14 cellular contexts compared by ENCODE assay signal in the genomic region with DNA sequence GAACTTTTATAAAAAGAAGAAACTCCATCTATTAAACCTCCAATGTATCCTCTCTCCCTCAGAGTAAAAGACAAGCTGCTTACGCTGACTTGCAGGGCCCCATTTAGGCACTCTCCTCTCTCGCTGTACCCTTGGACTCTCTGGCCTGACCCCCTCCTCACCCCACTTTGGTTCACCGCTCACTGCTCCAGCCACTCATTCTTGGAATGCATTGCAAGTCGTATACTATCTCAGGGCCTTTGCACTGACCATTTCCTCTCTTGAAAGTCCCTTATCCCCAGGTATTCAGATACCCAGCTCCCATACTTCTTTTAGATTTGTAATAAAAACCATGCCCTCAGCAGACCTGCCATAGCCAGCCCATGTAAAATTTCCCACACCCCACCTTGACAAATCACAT.
DNase-seq lines count a peak whose midpoint lies in the region; ATAC-seq and TF ChIP-seq lines count a peak whose summit lies in the region.
"Had no signal": no experiment of that assay in that cellular context is flagged by ENCODE, and none has a peak within 500 bp of the region (broad histone marks: within the 10 kb centered on the region; RNA-seq: fewer than 3 reads in every experiment).

No MANE protein-coding gene starts in this region.

- no peaks in the 10 kb centered on the region for H3K9me2 ChIP-seq in PC-3 (replicated peaks; ENCODE audit: low read length)

- no peak overlapping the region for H3K4me2 ChIP-seq in PC-3 (ENCODE audit: low read length)
- H3K4me2 ChIP-seq: BLaER1 treated with 17β-estradiol and CSF1 and Interleukin-3, amounts not matched to agents 10 nM and 100 nM had no signal

- TF ChIP-seq POLR2A in right lobe of liver (IDR thresholded peaks at IDR 0.05), result no peak

- DNase-seq in cardiac muscle cell (ENCODE audit: low read depth in 1 of 2, low spot score in 1 of 2) (no peak), Right ventricle myocardium inferior (ENCODE audit: missing footprints) (no peak), PC-3 (no peak), right lobe of liver (no peak), NCI-H82 treated with DMSO at 0.1 percent for 48 hours (lab: John Stamatoyannopoulos, UW; ENCODE audit: unreplicated experiment) (no peak)
- no peak for DNase-seq in stimulated activated naive CD4-positive, alpha-beta T cell (lab: John Stamatoyannopoulos, UW)
- DNase-seq: 8988T; CD8-positive, alpha-beta T cell; DMS 273 treated with DMSO at 0.1 percent for 48 hours; DMS79; GDM1; H9 had no signal

- no TSS peak for BruUV-seq in PC-3 (replicated peaks; lab: Mats Ljungman, UMichigan)

- POLR2A ChIA-PET in PC-3 (lab: Charles Lee; ENCODE audit: unreplicated experiment), result no interaction called here

- TF ChIP-seq CTCF in cardiac muscle cell (IDR thresholded peaks at IDR 0.05; ENCODE audit: low read depth, low read length) (no peak), PC-3 (conservative IDR thresholded peaks at IDR 0.05; ENCODE audit: low read depth, low read length) (no peak), right lobe of liver (IDR thresholded peaks at IDR 0.05) (no peak)

- H3K36me3 ChIP-seq in cardiac muscle cell, result no peaks in the 10 kb centered on the region
- H3K36me3 ChIP-seq in PC-3 (ENCODE audit: low read depth, low read length), result no peaks in the 10 kb centered on the region
- H3K36me3 ChIP-seq in right lobe of liver, result no peaks in the 10 kb centered on the region
- H3K36me3 ChIP-seq: BLaER1 treated with 17β-estradiol and CSF1 and Interleukin-3, amounts not matched to agents 10 nM and 100 nM had no signal

- CTCF ChIA-PET in PC-3 (lab: Charles Lee), result no interaction called here

- intact Hi-C loops in Right ventricle myocardium inferior (cut with DNase I) (no loop called here), PC-3 (cut with micrococcal nuclease) (no loop called here), right lobe of liver (cut with DNase I) (no loop called here)

- H3K27me3 ChIP-seq in cardiac muscle cell (no peaks in the 10 kb centered on the region), PC-3 (ENCODE audit: low read length) (no peaks in the 10 kb centered on the region), right lobe of liver (no peaks in the 10 kb centered on the region)
- H3K27me3 ChIP-seq: BLaER1 treated with 17β-estradiol and CSF1 and Interleukin-3, amounts not matched to agents 10 nM and 100 nM had no signal

- peaks cover 4% of the 10 kb centered on the region for H3F3A ChIP-seq in PC-3 (ENCODE audit: low read length, unreplicated experiment)

- WGBS in right lobe of liver (ENCODE audit: insufficient coverage, low coverage, low lambda C conversion rate, missing lambda C conversion rate), result 63% methylated on average over 4 of the region's 4 CpGs

- H3K9me3 ChIP-seq in cardiac muscle cell (ENCODE audit: low read depth), result no peaks in the 10 kb centered on the region
- H3K9me3 ChIP-seq in PC-3 (ENCODE audit: low read length), result no peaks in the 10 kb centered on the region
- H3K9me3 ChIP-seq in right lobe of liver, result no peaks in the 10 kb centered on the region
- H3K9me3 ChIP-seq: BLaER1 treated with 17β-estradiol and CSF1 and Interleukin-3, amounts not matched to agents 10 nM and 100 nM had no signal

- H3K27ac ChIP-seq in cardiac muscle cell, result peak overlapping the region; percentile 80
- H3K27ac ChIP-seq in PC-3 (ENCODE audit: low read length), result peak overlapping the region; percentile 77; the same call in 1 of the 2 replicates
- H3K27ac ChIP-seq in right lobe of liver, result peak overlapping the region; percentile 38 to 94 (median 87)
- H3K27ac ChIP-seq: BLaER1 treated with 17β-estradiol and CSF1 and Interleukin-3, amounts not matched to agents 10 nM and 100 nM had no signal

- no peak overlapping the region for H3K9ac ChIP-seq in PC-3 (ENCODE audit: low read length)
- H3K9ac ChIP-seq: BLaER1 treated with 17β-estradiol and CSF1 and Interleukin-3, amounts not matched to agents 10 nM and 100 nM had no signal

- no peak overlapping the region for H2AFZ ChIP-seq in PC-3 (ENCODE audit: low read length)

- no peaks in the 10 kb centered on the region for H3K79me2 ChIP-seq in PC-3 (ENCODE audit: low read length)

- H4K20me1 ChIP-seq in PC-3 (ENCODE audit: low read length), result no peaks in the 10 kb centered on the region
- H4K20me1 ChIP-seq: BLaER1 treated with 17β-estradiol and CSF1 and Interleukin-3, amounts not matched to agents 10 nM and 100 nM had no signal

- peaks cover 39% of the 10 kb centered on the region for H3K4me1 ChIP-seq in cardiac muscle cell (ENCODE audit: low read depth)
- peaks cover 24% of the 10 kb centered on the region for H3K4me1 ChIP-seq in PC-3 (ENCODE audit: insufficient read depth, low read length)
- H3K4me1 ChIP-seq in right lobe of liver, result peaks cover 0 to 43% (median 7%) of the 10 kb centered on the region in 4 donors

- ATAC-seq in Right ventricle myocardium inferior, result no peak
- no peak for ATAC-seq in PC-3
- peak in 1 of 4 donors; percentile 1 for ATAC-seq in right lobe of liver
- ATAC-seq in GM21360 (IDR thresholded peaks at IDR 0.05; ENCODE audit: unreplicated experiment), result no peak
- ATAC-seq: CD8-positive, alpha-beta T cell had no signal

- no peak overlapping the region for H3K4me3 ChIP-seq in cardiac muscle cell
- H3K4me3 ChIP-seq in PC-3 (ENCODE audit: low read length), result no peak overlapping the region
- H3K4me3 ChIP-seq in right lobe of liver, result no peak overlapping the region
- H3K4me3 ChIP-seq: BLaER1 treated with 17β-estradiol and CSF1 and Interleukin-3, amounts not matched to agents 10 nM and 100 nM had no signal
